8 cellular contexts compared by ENCODE assay signal in the genomic region with DNA sequence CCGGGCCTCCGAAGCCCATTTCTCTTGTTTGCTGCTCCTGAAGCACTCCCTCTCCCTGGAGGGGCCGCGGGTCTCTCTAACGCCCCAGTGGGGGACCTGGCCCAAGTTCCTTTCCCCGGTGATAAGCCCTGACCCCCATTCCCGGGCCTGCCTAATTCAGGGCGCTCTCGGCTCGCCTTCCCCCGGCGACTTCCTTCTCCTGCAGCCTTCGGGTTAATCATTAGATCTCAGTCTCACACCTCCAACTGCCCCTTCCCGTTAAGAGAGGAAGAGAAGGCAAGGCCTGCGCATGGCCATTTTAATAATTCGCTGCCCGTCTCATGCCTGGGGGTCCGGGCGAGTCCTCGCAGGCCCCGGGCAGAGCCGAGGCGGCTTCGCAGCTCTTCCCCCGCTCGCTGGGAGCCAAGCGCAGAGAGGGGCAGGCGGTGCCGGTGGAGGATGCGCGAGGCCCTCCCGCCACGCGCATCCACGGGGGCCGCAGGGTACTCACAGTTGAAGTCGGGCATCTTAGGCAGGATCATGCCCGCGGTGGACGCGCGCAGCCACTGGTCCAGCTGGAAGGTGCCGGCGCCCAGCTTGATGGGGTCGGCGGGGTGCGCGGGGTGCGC. TPM values are rescaled to one million over a fixed set of nuclear protein-coding genes. Genes with fewer than 3 reads are reported as not detected.
DNase-seq lines count a peak whose midpoint lies in the region; ATAC-seq, FAIRE-seq and TF ChIP-seq lines count a peak whose summit lies in the region.

No MANE protein-coding gene starts in this region.

- H3K27ac Mint-ChIP-seq in nephron progenitor cell, result no peak overlapping the region

- peaks cover 12% of the 10 kb centered on the region for H3K4me1 ChIP-seq in keratinocyte (ENCODE audit: control insufficient read depth, extremely low read depth, insufficient read depth, low read length)

- peak overlapping the region; percentile 19 for H3K4me2 ChIP-seq in keratinocyte (ENCODE audit: control insufficient read depth, extremely low read depth, insufficient read depth, low read depth, low read length)

- peak; percentile 40 for ATAC-seq in GM19467 (IDR thresholded peaks at IDR 0.05; ENCODE audit: unreplicated experiment)

- H3K9ac ChIP-seq in keratinocyte (ENCODE audit: control insufficient read depth, extremely low read depth, insufficient read depth, low read length), result no peak overlapping the region

- FAIRE-seq in keratinocyte (lab: Jason Lieb, UNC), result no peak

- H3K36me3 Mint-ChIP-seq in nephron progenitor cell (ENCODE audit: low read depth), result no peaks in the 10 kb centered on the region

- peaks cover 8% of the 10 kb centered on the region for H3K4me1 Mint-ChIP-seq in nephron progenitor cell

- H3K27ac ChIP-seq in keratinocyte (ENCODE audit: control insufficient read depth, insufficient read depth, low read length), result no peak overlapping the region

- no peaks in the 10 kb centered on the region for H4K20me1 ChIP-seq in keratinocyte (ENCODE audit: control insufficient read depth, extremely low read depth, insufficient read depth, low read length)

- H3K4me3 Mint-ChIP-seq in nephron progenitor cell, result no peak overlapping the region

- H3K27me3 ChIP-seq in keratinocyte (ENCODE audit: control insufficient read depth, extremely low read depth, insufficient read depth, low read length), result peaks cover 89% of the 10 kb centered on the region

- no peak for TF ChIP-seq CTCF in keratinocyte (optimal IDR thresholded peaks at IDR 0.05 in 1 of 3, IDR thresholded peaks at IDR 0.05 in 1 of 3, conservative IDR thresholded peaks at IDR 0.05 in 1 of 3; ENCODE audit: extremely low read depth in 1 of 3, insufficient read depth in 2 of 3, low read length in 3 of 3)
- TF ChIP-seq CTCF in nephron progenitor cell (IDR thresholded peaks at IDR 0.05), result no peak

- dilution Hi-C loops in keratinocyte (cut with MboI; ENCODE audit: extremely low pct_ligation_motif_present, low sequenced_read_pairs), result no loop called here

- peak overlapping the region in 1 of 3 experiments; percentile 3 for H3K4me3 ChIP-seq in keratinocyte (ENCODE audit: control insufficient read depth in 2 of 3, extremely low read depth in 1 of 3, insufficient read depth in 2 of 3, low read depth in 1 of 3, low read length in 3 of 3)

- H2AFZ ChIP-seq in keratinocyte (ENCODE audit: control insufficient read depth, low read length), result no peak overlapping the region

- no peaks in the 10 kb centered on the region for H3K9me1 ChIP-seq in keratinocyte (ENCODE audit: control insufficient read depth, extremely low read depth, insufficient read depth, low read length)

- DNase-seq in COR-L47 (lab: John Stamatoyannopoulos, UW) (peak; percentile 44), NCI-H526 (lab: John Stamatoyannopoulos, UW) (peak; percentile 35 to 64), keratinocyte (ENCODE audit: low read depth, low spot score) (no peak), middle frontal gyrus (ENCODE audit: extremely low spot score, low spot score) (no peak), nephron progenitor cell (no peak), NCI-H510A (lab: John Stamatoyannopoulos, UW) (no peak), GF-D8 (lab: John Stamatoyannopoulos, UW) (no peak)

- no peaks in the 10 kb centered on the region for H3K79me2 ChIP-seq in keratinocyte (ENCODE audit: control insufficient read depth, insufficient read depth, low read length)

- H3K9me3 ChIP-seq in keratinocyte (ENCODE audit: control insufficient read depth, low read depth, low read length), result no peaks in the 10 kb centered on the region

- no peaks in the 10 kb centered on the region for H3K9me3 Mint-ChIP-seq in nephron progenitor cell

- no peaks in the 10 kb centered on the region for H3K36me3 ChIP-seq in keratinocyte (ENCODE audit: control insufficient read depth in 2 of 2, extremely low read depth in 1 of 2, insufficient read depth in 2 of 2, low read length in 2 of 2)

- peaks cover 88% of the 10 kb centered on the region for H3K27me3 Mint-ChIP-seq in nephron progenitor cell (ENCODE audit: low read depth, poor library complexity)

RNA-seq across cellular contexts. Expression of gene MNX1, which starts 1.2 kb away (rescaled TPM):
- 0.02 TPM in 1 of 3 replicates, not detected in the others for polyA plus RNA-seq in keratinocyte
- polyA plus RNA-seq in keratinocyte (2011; ENCODE audit: low read depth), result not detected
- not detected in 2 replicates for polyA plus RNA-seq in keratinocyte (2011; cell fraction: cytosol; rRNA removed)
- not detected in 2 replicates for polyA plus RNA-seq in keratinocyte (2011; cell fraction: nucleus; rRNA removed)
- 0.10 and 0.11 TPM in 2 replicates for polyA plus RNA-seq in keratinocyte (2012; ENCODE audit: low replicate concordance)
- 0.10 TPM in 1 of 3 replicates, not detected in the others for polyA minus RNA-seq in keratinocyte
- polyA minus RNA-seq in keratinocyte (2011; cell fraction: cytosol; rRNA and poly(A)+ RNA removed), result not detected
- not detected in 2 replicates for polyA minus RNA-seq in keratinocyte (2011; cell fraction: nucleus; rRNA and poly(A)+ RNA removed)

RNA-seq across cellular contexts. Expression of gene NOM1, which starts 59.8 kb away (rescaled TPM):
- 9.9 to 17.1 TPM (median 13.0 TPM) in 3 replicates for polyA plus RNA-seq in keratinocyte
- polyA plus RNA-seq in keratinocyte (2011; ENCODE audit: low read depth), result 21.5 TPM
- polyA plus RNA-seq in keratinocyte (2011; cell fraction: cytosol; rRNA removed), result 6.7 and 8.9 TPM in 2 replicates
- 48.0 and 48.8 TPM in 2 replicates for polyA plus RNA-seq in keratinocyte (2011; cell fraction: nucleus; rRNA removed)
- polyA plus RNA-seq in keratinocyte (2012; ENCODE audit: low replicate concordance), result 12.5 and 14.4 TPM in 2 replicates
- 13.5 to 28.4 TPM (median 14.1 TPM) in 3 replicates for polyA minus RNA-seq in keratinocyte
- 10.4 TPM for polyA minus RNA-seq in keratinocyte (2011; cell fraction: cytosol; rRNA and poly(A)+ RNA removed)
- polyA minus RNA-seq in keratinocyte (2011; cell fraction: nucleus; rRNA and poly(A)+ RNA removed), result 16.9 and 32.6 TPM in 2 replicates

Comparison
In these comparisons a context has a peak if more than half of its experiments do, and no peak if none do; other contexts are left out.
1. DNase-seq: peak in COR-L47 (single experiment) and NCI-H526 (2 of 2); none in keratinocyte (single experiment), middle frontal gyrus (single experiment), nephron progenitor cell (single experiment), NCI-H510A (single experiment) and GF-D8 (single experiment).